18 cellular contexts compared by ENCODE assay signal in the genomic region with DNA sequence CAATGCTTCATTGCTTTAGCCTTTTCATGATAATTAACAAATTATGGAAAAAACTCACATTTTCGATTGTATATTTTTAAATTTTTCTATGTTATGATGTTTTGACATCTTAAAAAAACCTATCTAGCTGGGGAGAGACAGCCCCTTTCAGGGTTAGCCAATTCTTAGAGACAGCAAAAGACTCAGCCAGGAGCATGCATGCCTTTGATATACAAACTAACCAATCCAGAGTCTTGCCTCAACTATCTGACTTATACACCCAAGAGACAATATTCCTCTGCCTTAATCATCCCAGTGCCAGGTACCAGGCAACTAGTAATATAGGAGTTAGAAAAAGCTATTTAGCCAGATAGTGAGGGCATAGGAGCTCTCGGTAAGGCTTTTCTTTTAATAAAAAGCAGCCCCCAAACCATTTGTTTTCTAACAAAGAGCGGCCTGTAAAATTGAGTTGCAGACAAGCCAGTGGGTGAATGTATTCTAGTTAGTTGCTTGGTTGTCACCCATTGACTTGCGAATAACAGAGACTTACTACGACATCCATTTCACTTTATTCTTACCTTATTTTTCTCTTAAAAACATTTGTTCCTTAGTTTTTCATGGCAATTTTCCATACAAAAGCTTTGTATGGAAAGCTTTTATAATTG.
DNase-seq lines count a peak whose midpoint lies in the region; ATAC-seq and TF ChIP-seq lines count a peak whose summit lies in the region.
"Had no signal": no experiment of that assay in that cellular context is flagged by ENCODE, and none has a peak within 500 bp of the region (broad histone marks: within the 10 kb centered on the region; RNA-seq: fewer than 3 reads in every experiment).

No MANE protein-coding gene starts in this region.

- H3K27ac ChIP-seq in HUES64 (ENCODE audit: low read depth, low read length) (peak overlapping the region; percentile 49; the same call in 1 of the 2 replicates), neural progenitor cell (no peak overlapping the region)
- H3K27ac ChIP-seq: 22Rv1, GM23248, HL-60 had no signal

- no peaks in the 10 kb centered on the region for H3F3A ChIP-seq in neural progenitor cell (ENCODE audit: low read depth)

- H4K20me1 ChIP-seq in neural progenitor cell (ENCODE audit: low read depth): no peaks in the 10 kb centered on the region

- H3K79me2 ChIP-seq in neural progenitor cell (ENCODE audit: low read depth): no peaks in the 10 kb centered on the region

- H3K4me1 ChIP-seq in HUES64 (ENCODE audit: insufficient read depth, low read length): peaks cover 44% of the 10 kb centered on the region
- peaks cover 23% of the 10 kb centered on the region for H3K4me1 ChIP-seq in neural progenitor cell

- no peaks in the 10 kb centered on the region for H3K9me3 Mint-ChIP-seq in neural progenitor cell
- no peaks in the 10 kb centered on the region for H3K9me3 Mint-ChIP-seq in natural killer cell treated with Interleukin-12 subunit alpha and Interleukin-12 subunit beta and Interleukin-15 and Interleukin-18, amount 100 ng/mL, for 72 hours
- H3K9me3 Mint-ChIP-seq: CD14-positive monocyte; CD8-positive, alpha-beta memory T cell; HFFc6 had no signal

- H3K27me3 Mint-ChIP-seq in neural progenitor cell (ENCODE audit: insufficient read depth, low read depth): no peaks in the 10 kb centered on the region
- peaks cover 18 to 19% of the 10 kb centered on the region in 2 donors for H3K27me3 Mint-ChIP-seq in natural killer cell treated with Interleukin-12 subunit alpha and Interleukin-12 subunit beta and Interleukin-15 and Interleukin-18, amount 100 ng/mL, for 72 hours

- H3K27me3 ChIP-seq in HUES64 (ENCODE audit: insufficient read depth, low read length) (no peaks in the 10 kb centered on the region), neural progenitor cell (no peaks in the 10 kb centered on the region)

- H3K9ac ChIP-seq in HUES64 (ENCODE audit: low read depth, low read length): no peak overlapping the region
- H3K9ac ChIP-seq in neural progenitor cell: no peak overlapping the region
- H3K9ac ChIP-seq: GM23248 had no signal

- ATAC-seq in natural killer cell treated with Interleukin-12 subunit alpha and Interleukin-12 subunit beta and Interleukin-15 and Interleukin-18, amount 100 ng/mL, for 72 hours: no peak

- no peak overlapping the region for H3K4me3 Mint-ChIP-seq in neural progenitor cell
- no peak overlapping the region for H3K4me3 Mint-ChIP-seq in natural killer cell treated with Interleukin-12 subunit alpha and Interleukin-12 subunit beta and Interleukin-15 and Interleukin-18, amount 100 ng/mL, for 72 hours
- H3K4me3 Mint-ChIP-seq: CD14-positive monocyte; CD8-positive, alpha-beta memory T cell; HFFc6 had no signal

- H3K9me3 ChIP-seq in HUES64 (ENCODE audit: insufficient read depth, low read depth, low read length) (no peaks in the 10 kb centered on the region), neural progenitor cell (ENCODE audit: low read depth) (no peaks in the 10 kb centered on the region)
- H3K9me3 ChIP-seq: HAP-1 had no signal

- TF ChIP-seq POLR2A in erythroblast (IDR thresholded peaks at IDR 0.05; ENCODE audit: low read length): peak; percentile 45

- H3K4me3 ChIP-seq in HUES64 (ENCODE audit: low read length) (no peak overlapping the region), neural progenitor cell (no peak overlapping the region)
- H3K4me3 ChIP-seq: GM23248, HAP-1 had no signal

- TF ChIP-seq CTCF in neural progenitor cell (IDR thresholded peaks at IDR 0.05): no peak

- peak; percentile 37 for DNase-seq in NCI-H1092 treated with DMSO at 0.1 percent for 48 hours (lab: John Stamatoyannopoulos, UW)
- DNase-seq in NCI-H1092 (lab: John Stamatoyannopoulos, UW): no peak
- peak; percentile 64 to 87 for DNase-seq in erythroblast (lab: John Stamatoyannopoulos, UW)
- no peak for DNase-seq in neural progenitor cell (ENCODE audit: low spot score)
- DNase-seq in natural killer cell treated with Interleukin-12 subunit alpha and Interleukin-12 subunit beta and Interleukin-15 and Interleukin-18, amount 100 ng/mL, for 72 hours (ENCODE audit: low spot score): no peak
- no peak for DNase-seq in NCI-H128 (lab: John Stamatoyannopoulos, UW; ENCODE audit: unreplicated experiment)
- DNase-seq in COLO668 (lab: John Stamatoyannopoulos, UW; ENCODE audit: unreplicated experiment): no peak
- DNase-seq: CD8-positive, alpha-beta memory T cell; DMS53; GM23248; HFFc6; IMR-90; KG1 had no signal

- peaks cover 7% of the 10 kb centered on the region for H3K4me1 Mint-ChIP-seq in neural progenitor cell
- no peaks in the 10 kb centered on the region for H3K4me1 Mint-ChIP-seq in natural killer cell treated with Interleukin-12 subunit alpha and Interleukin-12 subunit beta and Interleukin-15 and Interleukin-18, amount 100 ng/mL, for 72 hours (ENCODE audit: low read depth in 2 of 2)
- H3K4me1 Mint-ChIP-seq: CD8-positive, alpha-beta memory T cell had no signal

- no peak overlapping the region for H3K27ac Mint-ChIP-seq in neural progenitor cell
- no peak overlapping the region for H3K27ac Mint-ChIP-seq in natural killer cell treated with Interleukin-12 subunit alpha and Interleukin-12 subunit beta and Interleukin-15 and Interleukin-18, amount 100 ng/mL, for 72 hours
- H3K27ac Mint-ChIP-seq: CD14-positive monocyte; CD8-positive, alpha-beta memory T cell; HFFc6 had no signal

- WGBS in HUES64: 35% methylated on average over 4 of the region's 5 CpGs

- peak overlapping the region; percentile 46 for H3K4me2 ChIP-seq in neural progenitor cell

- H3K36me3 ChIP-seq in HUES64 (ENCODE audit: insufficient read depth, low read length): no peaks in the 10 kb centered on the region
- H3K36me3 ChIP-seq in neural progenitor cell: no peaks in the 10 kb centered on the region
- H3K36me3 ChIP-seq: HAP-1 had no signal

- no peaks in the 10 kb centered on the region for H3K36me3 Mint-ChIP-seq in neural progenitor cell
- no peaks in the 10 kb centered on the region for H3K36me3 Mint-ChIP-seq in natural killer cell treated with Interleukin-12 subunit alpha and Interleukin-12 subunit beta and Interleukin-15 and Interleukin-18, amount 100 ng/mL, for 72 hours
- H3K36me3 Mint-ChIP-seq: CD14-positive monocyte; CD8-positive, alpha-beta memory T cell had no signal

- peak overlapping the region; percentile 87 for H2AFZ ChIP-seq in neural progenitor cell (replicated peaks)
- H2AFZ ChIP-seq: GM23248 had no signal

Comparison
In these comparisons a context has a peak if more than half of its experiments do, and no peak if none do; other contexts are left out.
1. DNase-seq: peak in NCI-H1092 treated with DMSO at 0.1 percent for 48 hours (single experiment) and erythroblast (2 of 2); none in NCI-H1092 (single experiment), neural progenitor cell (single experiment), natural killer cell treated with Interleukin-12 subunit alpha and Interleukin-12 subunit beta and Interleukin-15 and Interleukin-18, amount 100 ng/mL, for 72 hours (single experiment), NCI-H128 (single experiment) and COLO668 (single experiment).